1 cellular context compared by ENCODE assay signal in the genomic region with DNA sequence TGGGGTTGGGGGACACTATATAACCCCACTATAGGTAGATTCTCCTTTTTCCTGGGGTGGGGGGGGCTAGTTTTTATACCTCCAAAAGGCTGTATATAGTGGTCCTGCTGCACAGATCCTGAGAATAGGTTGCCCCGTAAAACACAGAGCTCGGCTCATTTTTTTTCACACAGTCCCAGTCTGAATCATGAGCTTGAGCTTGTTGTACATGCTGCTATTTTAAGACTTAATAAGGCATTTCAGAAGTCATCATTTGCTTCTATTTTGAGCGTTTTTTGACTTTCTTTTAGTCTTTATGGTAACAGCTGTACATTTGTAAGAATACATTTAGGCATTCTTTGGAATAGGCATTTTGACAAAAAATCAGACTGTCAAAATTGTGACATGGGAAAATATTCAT.
TF ChIP-seq lines count a peak whose summit lies in the region.

No MANE protein-coding gene starts in this region.

TF ChIP-seq in GM12878, 131 proteins besides CTCF, POLR2A, EP300 and RAD21 (continued from another document):
- no peak for TF ChIP-seq GATAD2B (conservative IDR thresholded peaks at IDR 0.05; ENCODE audit: low read depth)
- TF ChIP-seq JUNB (IDR thresholded peaks at IDR 0.05), result peak; percentile 42; the same call in 1 of the 2 replicates
- TF ChIP-seq PML (IDR thresholded peaks at IDR 0.05; ENCODE audit: low read length), result no peak
- TF ChIP-seq NFIC (IDR thresholded peaks at IDR 0.05; ENCODE audit: low read depth, low read length), result peak; percentile 29; the same call in 1 of the 2 replicates
- 0 out of 2 replicates have a peak, but pooled peaks have one; percentile 8 for TF ChIP-seq RUNX3 (IDR thresholded peaks at IDR 0.05; ENCODE audit: low read length)
- no peak for TF ChIP-seq SMC3 (IDR thresholded peaks at IDR 0.05; ENCODE audit: borderline replicate concordance, low read length)
- TF ChIP-seq ZNF217 (IDR thresholded peaks at IDR 0.05), result no peak
- TF ChIP-seq MEF2A (IDR thresholded peaks at IDR 0.05; ENCODE audit: insufficient read depth, low read depth, low read length), result peak; percentile 85
